ENCODE assay signal across 17 cellular contexts in the genomic region with DNA sequence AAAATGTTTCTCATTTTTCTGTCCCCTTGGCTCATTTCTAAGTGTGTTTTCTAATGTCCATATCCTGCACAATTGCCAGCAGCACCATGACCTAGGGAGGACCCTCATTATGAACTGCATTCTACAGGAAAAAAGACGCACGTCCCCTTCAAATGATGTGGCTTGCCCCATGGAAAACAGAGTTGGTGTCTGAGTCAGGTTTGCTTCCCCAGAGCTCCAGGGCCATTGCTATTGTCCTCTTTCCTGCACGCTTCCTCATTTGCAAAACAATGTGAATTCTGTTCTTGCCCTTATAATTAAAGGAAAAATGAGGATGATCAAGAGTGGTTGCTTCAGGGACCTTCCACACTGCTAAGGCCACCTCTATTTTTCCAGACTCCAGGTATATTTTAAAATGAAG. TPM values are rescaled to one million over a fixed set of nuclear protein-coding genes. Genes with fewer than 3 reads are reported as not detected.
DNase-seq lines count a peak whose midpoint lies in the region; ATAC-seq and TF ChIP-seq lines count a peak whose summit lies in the region.
"Had no signal": no experiment of that assay in that cellular context is flagged by ENCODE, and none has a peak within 500 bp of the region (broad histone marks: within the 10 kb centered on the region; RNA-seq: fewer than 3 reads in every experiment).

No MANE protein-coding gene starts in this region.

- H3K4me3 ChIP-seq in endocrine pancreas (ENCODE audit: control insufficient read depth, insufficient read depth, low read length) (peak overlapping the region; percentile 54), trophoblast cell (ENCODE audit: low read depth, low read length) (no peak overlapping the region)

- DNase-seq in NCI-H1105 treated with DMSO at 0.1 percent for 48 hours (lab: John Stamatoyannopoulos, UW) (peak; percentile 10), NCI-H1105 (lab: John Stamatoyannopoulos, UW) (no peak), NCI-H1092 treated with DMSO at 0.1 percent for 48 hours (lab: John Stamatoyannopoulos, UW) (peak; percentile 84), trophoblast cell (no peak), omental fat pad (ENCODE audit: low spot score) (no peak)
- no peak for DNase-seq in activated T-cell treated with anti-CD3 and anti-CD28 coated beads, Interleukin-2, amount 50 U/mL, for 48 hours
- no peak for DNase-seq in activated naive CD4-positive, alpha-beta T cell treated with anti-CD3 and anti-CD28 coated beads, Interleukin-2, amount 50 U/mL, for 72 hours (ENCODE audit: low spot score in 2 of 2)
- DNase-seq: activated CD4-positive, CD25-positive, alpha-beta regulatory T cell treated with anti-CD3 and anti-CD28 coated beads, Interleukin-2, amount 50 U/mL, for 72 hours; central memory CD4-positive, alpha-beta T cell; erythroblast; head of caudate nucleus; NCI-H2107; occipital lobe; stimulated activated CD4-positive, alpha-beta T cell treated with anti-CD3 and anti-CD28 coated beads, Interleukin-12 subunit alpha, Interleukin-12 subunit beta, amount 100 ng/mL, for 4 hours had no signal

- no peak overlapping the region for H2BK5ac ChIP-seq in trophoblast cell (ENCODE audit: low read depth, low read length, poor library complexity)

- H3K4me1 ChIP-seq in endocrine pancreas (ENCODE audit: control insufficient read depth, insufficient read depth, low read length) (peaks cover 13% of the 10 kb centered on the region), trophoblast cell (ENCODE audit: control insufficient read depth in 1 of 2, insufficient read depth in 2 of 2, low read length in 2 of 2) (peaks cover 0 to 2% of the 10 kb centered on the region in 2 experiments)

- no peak overlapping the region for H4K8ac ChIP-seq in trophoblast cell (ENCODE audit: low read depth, low read length)

- no peaks in the 10 kb centered on the region for H3K36me3 ChIP-seq in endocrine pancreas (ENCODE audit: control insufficient read depth, insufficient read depth, low read length)
- no peaks in the 10 kb centered on the region for H3K36me3 ChIP-seq in trophoblast cell (ENCODE audit: control insufficient read depth in 1 of 2, insufficient read depth in 2 of 2, low read length in 2 of 2)

- no peak overlapping the region for H3K4ac ChIP-seq in trophoblast cell (ENCODE audit: low read depth, low read length)

- no peak overlapping the region for H2AFZ ChIP-seq in trophoblast cell (ENCODE audit: insufficient read depth, low read length, poor library complexity)

- H3K27ac ChIP-seq in trophoblast cell (ENCODE audit: low read depth, low read length) = no peak overlapping the region

- no peak for TF ChIP-seq CTCF in omental fat pad (IDR thresholded peaks at IDR 0.05)

- no peak overlapping the region for H2BK120ac ChIP-seq in trophoblast cell (ENCODE audit: insufficient read depth, low read length, poor library complexity)

- no peak overlapping the region for H3K9ac ChIP-seq in endocrine pancreas (ENCODE audit: control insufficient read depth, insufficient read depth, low read length)
- H3K9ac ChIP-seq in trophoblast cell (ENCODE audit: low read length) = no peak overlapping the region

- no peak for ATAC-seq in omental fat pad (ENCODE audit: low FRiP score)
- no peak for ATAC-seq in activated naive CD4-positive, alpha-beta T cell treated with anti-CD3 and anti-CD28 coated beads, Interleukin-2, amount 50 U/mL, for 72 hours

- no CpG with 5 or more reads among the region's 3 CpGs for WGBS in trophoblast cell (ENCODE audit: extremely low coverage, insufficient coverage, insufficient read length)

- H2AK5ac ChIP-seq in trophoblast cell (ENCODE audit: low read length) = peak overlapping the region; percentile 74

- no peaks in the 10 kb centered on the region for H3K27me3 ChIP-seq in endocrine pancreas (ENCODE audit: control insufficient read depth, insufficient read depth, low read length)
- H3K27me3 ChIP-seq in trophoblast cell (ENCODE audit: insufficient read depth, low read length) = no peaks in the 10 kb centered on the region

- no peak overlapping the region for H4K12ac ChIP-seq in trophoblast cell (ENCODE audit: low read depth, low read length)

- no peaks in the 10 kb centered on the region for H3K9me3 ChIP-seq in endocrine pancreas (ENCODE audit: control insufficient read depth, low read length)
- H3K9me3 ChIP-seq in trophoblast cell (ENCODE audit: insufficient read depth, low read depth, low read length) = no peaks in the 10 kb centered on the region

- H3K27ac Mint-ChIP-seq in activated naive CD4-positive, alpha-beta T cell treated with anti-CD3 and anti-CD28 coated beads, Interleukin-2, amount 50 U/mL, for 72 hours = no peak overlapping the region
- H3K27ac Mint-ChIP-seq: activated naive CD8-positive, alpha-beta T cell treated with anti-CD3 and anti-CD28 coated beads for 36 hours had no signal

- no peaks in the 10 kb centered on the region for H3K79me2 ChIP-seq in trophoblast cell (ENCODE audit: control insufficient read depth, insufficient read depth, low read length, poor library complexity)

- H3K79me1 ChIP-seq in trophoblast cell (ENCODE audit: low read length) = no peaks in the 10 kb centered on the region

- no peak overlapping the region for H3K14ac ChIP-seq in trophoblast cell (ENCODE audit: low read length)

- H4K91ac ChIP-seq in trophoblast cell (ENCODE audit: low read depth, low read length) = no peak overlapping the region

- no peaks in the 10 kb centered on the region for H3K36me3 Mint-ChIP-seq in activated naive CD4-positive, alpha-beta T cell treated with anti-CD3 and anti-CD28 coated beads, Interleukin-2, amount 50 U/mL, for 72 hours
- H3K36me3 Mint-ChIP-seq: activated naive CD8-positive, alpha-beta T cell treated with anti-CD3 and anti-CD28 coated beads for 36 hours had no signal

- H3K18ac ChIP-seq in trophoblast cell (ENCODE audit: low read length) = no peak overlapping the region

- H3K9me3 Mint-ChIP-seq in activated naive CD4-positive, alpha-beta T cell treated with anti-CD3 and anti-CD28 coated beads, Interleukin-2, amount 50 U/mL, for 72 hours = no peaks in the 10 kb centered on the region
- H3K9me3 Mint-ChIP-seq: activated naive CD8-positive, alpha-beta T cell treated with anti-CD3 and anti-CD28 coated beads for 36 hours had no signal

- no peak overlapping the region for H3K4me2 ChIP-seq in trophoblast cell (ENCODE audit: low read length)

- no peak overlapping the region for H3K23ac ChIP-seq in trophoblast cell (ENCODE audit: low read length)

- H2BK12ac ChIP-seq in trophoblast cell (ENCODE audit: low read length) = no peak overlapping the region

RNA-seq across cellular contexts. Expression of a gene that starts 14.7 kb away (rescaled TPM):
- polyA plus RNA-seq in trophoblast cell (2013) = not detected in 2 replicates
- under 1 TPM in 2 of 4 donors, not detected in 2; 0.12 to 0.28 TPM for total RNA-seq in omental fat pad
- total RNA-seq in activated naive CD4-positive, alpha-beta T cell treated with anti-CD3 and anti-CD28 coated beads, Interleukin-2, amount 50 U/mL, for 72 hours = not detected
- total RNA-seq: activated naive CD8-positive, alpha-beta T cell treated with anti-CD3 and anti-CD28 coated beads for 36 hours; IMR-90 had no signal
- polyA plus RNA-seq: IMR-90 had no signal

RNA-seq across cellular contexts. Expression of a gene that starts 36.2 kb away (rescaled TPM):
- 74.0 and 77.4 TPM in 2 replicates for polyA plus RNA-seq in trophoblast cell (2013)
- total RNA-seq in omental fat pad = 100 to 1,000 TPM in 1 of 4 donors, 10 to 100 TPM in 3; 66.5 to 113 (median 82.2) TPM
- total RNA-seq in activated naive CD4-positive, alpha-beta T cell treated with anti-CD3 and anti-CD28 coated beads, Interleukin-2, amount 50 U/mL, for 72 hours = 1 to 10 TPM; 5.0 to 5.9 TPM

Comparison
In these comparisons a context has a peak if more than half of its experiments do, and no peak if none do; other contexts are left out.
1. DNase-seq: peak in NCI-H1105 treated with DMSO at 0.1 percent for 48 hours (single experiment) and NCI-H1092 treated with DMSO at 0.1 percent for 48 hours (single experiment); none in NCI-H1105 (single experiment), trophoblast cell (0 of 2), omental fat pad (single experiment), activated T-cell treated with anti-CD3 and anti-CD28 coated beads, Interleukin-2, amount 50 U/mL, for 48 hours (0 of 2) and activated naive CD4-positive, alpha-beta T cell treated with anti-CD3 and anti-CD28 coated beads, Interleukin-2, amount 50 U/mL, for 72 hours (0 of 2).
2. RNA of a gene that starts 36.2 kb away (total RNA-seq): 66.5 to 113 TPM in omental fat pad; 5.0 to 5.9 TPM in activated naive CD4-positive, alpha-beta T cell treated with anti-CD3 and anti-CD28 coated beads, Interleukin-2, amount 50 U/mL, for 72 hours; every median in the first group is over 4 times any median in the second.